Comparison of ENCODE assay signal across 13 cellular contexts in the genomic region with DNA sequence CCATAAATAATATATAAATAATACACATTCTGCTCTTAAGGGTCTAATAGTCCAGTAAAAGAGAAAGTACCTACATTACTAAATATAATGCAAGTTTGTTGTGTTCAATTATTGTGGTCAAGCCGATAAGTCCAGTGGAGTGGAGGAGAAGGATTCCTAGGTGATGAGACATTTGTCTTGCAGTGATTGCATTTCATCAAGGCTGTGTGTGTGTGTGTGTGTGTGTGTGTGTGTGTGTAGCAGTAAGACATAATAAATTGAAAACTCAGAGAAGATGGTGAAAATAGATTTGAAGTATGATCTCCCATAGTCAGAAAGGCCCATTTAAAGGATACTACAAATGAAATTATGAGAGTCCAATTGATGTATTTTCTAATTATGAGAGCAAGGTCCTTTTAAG.
A peak's percentile ranks its signal among the peaks of the same experiment; 100 is the strongest.
DNase-seq lines count a peak whose midpoint lies in the region; FAIRE-seq and TF ChIP-seq lines count a peak whose summit lies in the region.
"Had no signal": no experiment of that assay in that cellular context is flagged by ENCODE, and none has a peak within 500 bp of the region (broad histone marks: within the 10 kb centered on the region; RNA-seq: fewer than 3 reads in every experiment).

No MANE protein-coding gene starts in this region.

- H3K4me3 ChIP-seq in skeletal muscle cell (ENCODE audit: low read depth, low read length) (no peak overlapping the region), small intestine (ENCODE audit: low read depth in 1 of 2, low read length in 2 of 2) (no peak overlapping the region)
- H3K4me3 ChIP-seq: adrenal gland, upper lobe of left lung had no signal

- no peaks in the 10 kb centered on the region for H3K4me1 ChIP-seq in small intestine (ENCODE audit: control insufficient read depth in 2 of 2, insufficient read depth in 1 of 2, low read depth in 1 of 2, low read length in 1 of 2)
- H3K4me1 ChIP-seq: adrenal gland, upper lobe of left lung had no signal

- H3K27ac ChIP-seq in small intestine (ENCODE audit: low read depth in 1 of 2, low read length in 1 of 2), result no peak overlapping the region
- H3K27ac ChIP-seq: adrenal gland, upper lobe of left lung had no signal

- TF ChIP-seq CTCF in GM13976 (IDR thresholded peaks at IDR 0.05; ENCODE audit: borderline replicate concordance, control extremely low read depth, extremely low read depth, insufficient read depth, missing control alignments), result no peak

- no peak for FAIRE-seq in small intestine (lab: Jason Lieb, UNC)

- DNase-seq in GM04504 (ENCODE audit: low read depth) (peak; percentile 71), SK-N-DZ (ENCODE audit: low spot score) (peak; percentile 8), fibroblast of the conjunctiva (ENCODE audit: low read depth) (peak; percentile 90), skeletal muscle cell (ENCODE audit: low read depth) (peak; percentile 96), small intestine (no peak), GM13976 (ENCODE audit: low spot score) (no peak)
- DNase-seq in activated naive CD4-positive, alpha-beta T cell treated with Interleukin-2 at 50 U/mL for 16 hours, result no peak
- no peak for DNase-seq in NK-92 treated with Interleukin-12 subunit alpha and Interleukin-12 subunit beta, amount 100 ng/mL, for 24 hours (lab: John Stamatoyannopoulos, UW)
- DNase-seq: adrenal gland; H9; NCI-H1694 treated with DMSO at 0.1 percent for 48 hours; stimulated activated CD4-positive, alpha-beta T cell treated with anti-CD3 and anti-CD28 coated beads, Interleukin-4, amount 100 ng/mL, for 4 hours; upper lobe of left lung had no signal

- no peaks in the 10 kb centered on the region for H3K27me3 ChIP-seq in small intestine (ENCODE audit: control insufficient read depth in 2 of 2, insufficient read depth in 2 of 2, low read length in 2 of 2)
- H3K27me3 ChIP-seq: adrenal gland, upper lobe of left lung had no signal

- in situ Hi-C loops in GM13976 (cut with MboI; ENCODE audit: low sequenced_read_pairs, unreplicated experiment), result no loop called here

- 76 to 83% (median 76%) methylated on average over 1 of the region's 1 CpG for WGBS in small intestine, 3 donors

- no peaks in the 10 kb centered on the region for H3K36me3 ChIP-seq in small intestine (ENCODE audit: control insufficient read depth in 2 of 2, insufficient read depth in 2 of 2, low read length in 2 of 2)
- H3K36me3 ChIP-seq: adrenal gland, upper lobe of left lung had no signal

- no peaks in the 10 kb centered on the region for H3K9me3 ChIP-seq in small intestine (ENCODE audit: control insufficient read depth, low read depth)
- H3K9me3 ChIP-seq: adrenal gland, upper lobe of left lung had no signal

Comparison
In these comparisons a context has a peak if more than half of its experiments do, and no peak if none do; other contexts are left out.
1. DNase-seq: peak in GM04504 (single experiment), SK-N-DZ (single experiment), fibroblast of the conjunctiva (single experiment) and skeletal muscle cell (single experiment); none in activated naive CD4-positive, alpha-beta T cell treated with Interleukin-2 at 50 U/mL for 16 hours (single experiment), small intestine (single experiment), GM13976 (single experiment) and NK-92 treated with Interleukin-12 subunit alpha and Interleukin-12 subunit beta, amount 100 ng/mL, for 24 hours (single experiment).